15 cellular contexts compared by ENCODE assay signal in the genomic region with DNA sequence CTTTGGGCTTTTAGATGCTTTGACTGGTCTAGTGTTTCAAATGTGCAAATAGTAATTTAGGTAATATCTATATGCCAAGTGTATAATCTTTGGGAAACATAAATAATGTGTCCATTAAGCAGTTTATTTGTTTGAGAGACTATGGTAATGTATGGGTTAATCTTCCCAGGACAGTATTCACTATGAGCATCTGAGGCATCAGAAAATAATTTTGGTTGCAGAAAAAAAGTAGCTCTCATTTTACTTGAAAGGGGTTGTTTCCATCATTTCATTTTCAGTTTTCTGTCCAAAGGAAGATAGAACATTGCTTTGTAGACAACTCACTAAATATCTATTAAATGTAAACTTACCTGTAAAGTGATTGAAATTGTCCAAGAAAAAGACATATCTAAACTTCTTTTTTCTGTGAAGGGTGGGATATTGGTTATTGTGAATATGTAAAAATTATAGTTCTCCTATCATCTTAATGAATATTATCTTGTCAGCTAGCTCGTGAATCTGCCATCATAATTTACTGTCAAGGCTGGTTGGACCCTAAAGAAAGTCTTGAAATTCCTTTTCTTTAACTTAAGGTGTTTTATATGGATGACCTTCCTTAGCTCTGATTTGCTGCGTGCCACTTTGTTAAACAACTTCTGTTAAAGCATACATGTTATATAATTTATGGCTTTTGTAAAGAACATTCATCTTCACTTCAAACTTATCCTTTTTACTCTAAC.
"Had no signal": no experiment of that assay in that cellular context is flagged by ENCODE, and none has a peak within 500 bp of the region (broad histone marks: within the 10 kb centered on the region; RNA-seq: fewer than 3 reads in every experiment).

No MANE protein-coding gene starts in this region.

- ATAC-seq: gastroesophageal sphincter; lower lobe of right lung; natural killer cell treated with Interleukin-12 subunit alpha and Interleukin-12 subunit beta and Interleukin-15 and Interleukin-18, amount 100 ng/mL, for 72 hours; stimulated activated naive CD8-positive, alpha-beta T cell treated with anti-CD3 and anti-CD28 coated beads, Interleukin-15, amount 100 ng/mL, for 72 hours had no signal

- H3K36me3 ChIP-seq: cardiac muscle cell, gastroesophageal sphincter, lower lobe of right lung, thoracic aorta had no signal

- H3K4me1 ChIP-seq: lower lobe of right lung had no signal

- DNase-seq: activated CD4-positive, alpha-beta memory T cell treated with anti-CD3 and anti-CD28 coated beads for 36 hours; activated gamma-delta T cell; activated T-cell treated with anti-CD3 and anti-CD28 coated beads, Interleukin-2, amount 50 U/mL, for 48 hours; anterior cingulate cortex; effector CD4-positive, alpha-beta T cell; hippocampal formation; lower lobe of right lung; stimulated activated CD4-positive, alpha-beta T cell treated with anti-CD3 and anti-CD28 coated beads, Interleukin-4, amount 100 ng/mL, for 4 hours; stimulated activated naive CD8-positive, alpha-beta T cell treated with anti-CD3 and anti-CD28 coated beads, Interleukin-15, amount 100 ng/mL, for 72 hours had no signal

- H3K27me3 ChIP-seq: cardiac muscle cell, gastroesophageal sphincter had no signal

- H3K9me3 ChIP-seq: gastroesophageal sphincter, lower lobe of right lung, thoracic aorta had no signal

- H3K27ac ChIP-seq: cardiac muscle cell, gastroesophageal sphincter, lower lobe of right lung, skin epidermis, thoracic aorta, VCaP had no signal

- H3K4me3 ChIP-seq: cardiac muscle cell, gastroesophageal sphincter, lower lobe of right lung, skin epidermis, thoracic aorta had no signal
